ENCODE assay signal across 1 cellular context in genomic region chr2:232988444-232988843, GRCh38.
TF ChIP-seq lines count a peak whose summit lies in the region.

No MANE protein-coding gene starts in this region.

TF ChIP-seq in SK-N-SH, 30 proteins besides CTCF, POLR2A, EP300 and RAD21 (continued from another document):
- TF ChIP-seq MAX (IDR thresholded peaks at IDR 0.05; ENCODE audit: low read depth) (peak; percentile 53), RCOR1 (IDR thresholded peaks at IDR 0.05; ENCODE audit: low read length) (no peak), REST (IDR thresholded peaks at IDR 0.05; ENCODE audit: low read depth, low read length) (no peak), MXI1 (IDR thresholded peaks at IDR 0.05; ENCODE audit: low read depth, low read length) (no peak), MEF2A (IDR thresholded peaks at IDR 0.05; ENCODE audit: borderline replicate concordance, low read depth) (no peak; the same call in 1 of the 2 replicates), POLR2AphosphoS5 (IDR thresholded peaks at IDR 0.05; ENCODE audit: low read depth, low read length) (peak; percentile 69), CHD2 (IDR thresholded peaks at IDR 0.05; ENCODE audit: low read length, partially characterized antibody) (no peak), GABPA (IDR thresholded peaks at IDR 0.05; ENCODE audit: low read depth) (no peak), IRF3 (IDR thresholded peaks at IDR 0.05; ENCODE audit: low read depth, low read length) (no peak)
TF ChIP-seq in SK-N-SH: peak in this region for 11.
